1 cellular context compared by ENCODE assay signal in genomic region chr2:74553892-74554820, GRCh38.
TF ChIP-seq lines count a peak whose summit lies in the region.

TSS of gene DOK1 (plus strand) at chr2:74554720. CDS start at chr2:74554755, 35 bp downstream.
TSS of gene LOXL3 (minus strand) at chr2:74553942. CDS start at chr2:74552634, 1,308 bp downstream.

TF ChIP-seq in HepG2, 621 proteins besides CTCF, POLR2A, EP300 and RAD21 (continued from another document and continues in another):
- TF ChIP-seq ZSCAN30 (CRISPR knock-in tag; IDR thresholded peaks at IDR 0.05) = no peak
- peak; percentile 83 for TF ChIP-seq ARID2 (CRISPR knock-in tag; IDR thresholded peaks at IDR 0.05; ENCODE audit: borderline replicate concordance)
- TF ChIP-seq FOSL1 (CRISPR knock-in tag; IDR thresholded peaks at IDR 0.05; ENCODE audit: borderline replicate concordance) = no peak
- no peak for TF ChIP-seq NFE2 (CRISPR knock-in tag; IDR thresholded peaks at IDR 0.05)
- TF ChIP-seq RXRA (CRISPR knock-in tag; IDR thresholded peaks at IDR 0.05) = no peak
- no peak for TF ChIP-seq MBNL3 (CRISPR knock-in tag; conservative IDR thresholded peaks at IDR 0.05)
- no peak for TF ChIP-seq ATRX (CRISPR knock-in tag; IDR thresholded peaks at IDR 0.05; ENCODE audit: borderline replicate concordance)
- TF ChIP-seq U2AF2 (IDR thresholded peaks at IDR 0.05; ENCODE audit: low read depth, low read length) = no peak
- peak; percentile 94 for TF ChIP-seq MAFG (CRISPR knock-in tag; IDR thresholded peaks at IDR 0.05)
- TF ChIP-seq SAP130 (CRISPR knock-in tag; IDR thresholded peaks at IDR 0.05; ENCODE audit: low read depth) = peak; percentile 50
- no peak for TF ChIP-seq ZGPAT (CRISPR knock-in tag; IDR thresholded peaks at IDR 0.05)
- TF ChIP-seq ZNF275 (CRISPR knock-in tag; IDR thresholded peaks at IDR 0.05; ENCODE audit: borderline replicate concordance) = no peak
- TF ChIP-seq ELF4 (CRISPR knock-in tag; IDR thresholded peaks at IDR 0.05; ENCODE audit: borderline replicate concordance) = no peak
- peak; percentile 49; the same call in 1 of the 2 replicates for TF ChIP-seq HNF1B (CRISPR knock-in tag; IDR thresholded peaks at IDR 0.05)
- no peak for TF ChIP-seq ZNF33B (CRISPR knock-in tag; IDR thresholded peaks at IDR 0.05)
- no peak for TF ChIP-seq ZBTB10 (CRISPR knock-in tag; IDR thresholded peaks at IDR 0.05; ENCODE audit: borderline replicate concordance)
- TF ChIP-seq RAD51 (IDR thresholded peaks at IDR 0.05; ENCODE audit: borderline replicate concordance) = no peak
- TF ChIP-seq THAP7 (CRISPR knock-in tag; IDR thresholded peaks at IDR 0.05) = peak; percentile 80
- TF ChIP-seq SP5 (CRISPR knock-in tag; IDR thresholded peaks at IDR 0.05; ENCODE audit: borderline replicate concordance, low read depth) = peak; percentile 53; the same call in 1 of the 2 replicates
- no peak for TF ChIP-seq ZNF83 (CRISPR knock-in tag; IDR thresholded peaks at IDR 0.05; ENCODE audit: borderline replicate concordance)
- no peak for TF ChIP-seq KLF9 (CRISPR knock-in tag; IDR thresholded peaks at IDR 0.05; ENCODE audit: low read depth)
- TF ChIP-seq ZBTB33 (CRISPR knock-in tag; IDR thresholded peaks at IDR 0.05) = no peak
- no peak for TF ChIP-seq HMGA1 (CRISPR knock-in tag; conservative IDR thresholded peaks at IDR 0.05)
- TF ChIP-seq ZNF576 (CRISPR knock-in tag; IDR thresholded peaks at IDR 0.05) = no peak
- no peak for TF ChIP-seq PAX8 (CRISPR knock-in tag; IDR thresholded peaks at IDR 0.05; ENCODE audit: borderline replicate concordance)
- no peak for TF ChIP-seq HMGXB4 (CRISPR knock-in tag; IDR thresholded peaks at IDR 0.05; ENCODE audit: borderline replicate concordance in 1 of 2, low read depth in 1 of 2)
- TF ChIP-seq ZNF782 (CRISPR knock-in tag; IDR thresholded peaks at IDR 0.05; ENCODE audit: borderline replicate concordance) = 0 out of 2 replicates have a peak, but pooled peaks have one; percentile 35
- TF ChIP-seq ZNF281 (CRISPR knock-in tag; IDR thresholded peaks at IDR 0.05; ENCODE audit: borderline replicate concordance) = peak; percentile 77
- no peak for TF ChIP-seq RERE (CRISPR knock-in tag; IDR thresholded peaks at IDR 0.05; ENCODE audit: low read depth)
- no peak; the same call in none of the 2 replicates for TF ChIP-seq ZNF276 (CRISPR knock-in tag; IDR thresholded peaks at IDR 0.05; ENCODE audit: low read depth)
- TF ChIP-seq ZNF777 (CRISPR knock-in tag; IDR thresholded peaks at IDR 0.05) = no peak; the same call in 1 of the 2 replicates
- no peak for TF ChIP-seq ZNF790 (CRISPR knock-in tag; IDR thresholded peaks at IDR 0.05; ENCODE audit: borderline replicate concordance)
- TF ChIP-seq ZKSCAN8 (CRISPR knock-in tag; IDR thresholded peaks at IDR 0.05; ENCODE audit: borderline replicate concordance) = no peak
- no peak for TF ChIP-seq ZNF7 (CRISPR knock-in tag; IDR thresholded peaks at IDR 0.05)
